ENCODE assay signal across 1 cellular context in the genomic region with DNA sequence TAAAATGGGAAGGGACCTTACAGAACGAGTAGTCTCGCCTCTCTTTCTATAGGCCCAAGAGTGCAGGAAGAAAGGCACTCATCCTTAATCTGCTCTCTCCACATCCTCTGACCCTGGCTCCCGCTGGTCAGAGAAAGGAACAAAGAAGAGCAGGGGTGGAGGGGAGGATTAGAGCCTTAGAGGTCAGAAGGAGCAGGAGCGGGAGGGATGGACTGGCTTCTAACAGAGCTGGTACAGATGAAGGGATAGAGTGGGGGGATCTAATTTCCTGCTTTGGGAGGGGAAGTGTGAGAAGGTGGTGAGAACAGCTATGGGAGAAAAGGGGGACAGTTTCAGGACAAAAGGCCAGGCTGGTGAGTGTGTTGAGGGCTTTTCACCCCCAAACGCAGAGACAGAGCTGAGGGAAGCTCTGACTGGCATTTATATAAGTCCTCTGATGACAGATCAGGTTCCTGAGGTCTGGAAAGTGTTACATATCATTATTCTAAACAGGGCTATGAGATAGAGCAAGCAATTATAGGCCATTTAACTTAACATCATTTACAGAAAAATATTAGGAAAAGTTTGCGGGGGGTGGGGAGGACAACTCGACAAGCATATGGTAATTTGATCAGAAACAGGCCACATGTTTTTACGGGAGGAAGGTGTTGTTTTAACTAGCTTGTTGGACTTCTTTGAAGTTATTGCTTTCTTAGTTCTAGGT.
TF ChIP-seq lines count a peak whose summit lies in the region.

No MANE protein-coding gene starts in this region.

TF ChIP-seq in GM23338, 12 proteins besides CTCF, POLR2A, EP300 and RAD21 (continued from another document):
- TF ChIP-seq, protein P1, sequence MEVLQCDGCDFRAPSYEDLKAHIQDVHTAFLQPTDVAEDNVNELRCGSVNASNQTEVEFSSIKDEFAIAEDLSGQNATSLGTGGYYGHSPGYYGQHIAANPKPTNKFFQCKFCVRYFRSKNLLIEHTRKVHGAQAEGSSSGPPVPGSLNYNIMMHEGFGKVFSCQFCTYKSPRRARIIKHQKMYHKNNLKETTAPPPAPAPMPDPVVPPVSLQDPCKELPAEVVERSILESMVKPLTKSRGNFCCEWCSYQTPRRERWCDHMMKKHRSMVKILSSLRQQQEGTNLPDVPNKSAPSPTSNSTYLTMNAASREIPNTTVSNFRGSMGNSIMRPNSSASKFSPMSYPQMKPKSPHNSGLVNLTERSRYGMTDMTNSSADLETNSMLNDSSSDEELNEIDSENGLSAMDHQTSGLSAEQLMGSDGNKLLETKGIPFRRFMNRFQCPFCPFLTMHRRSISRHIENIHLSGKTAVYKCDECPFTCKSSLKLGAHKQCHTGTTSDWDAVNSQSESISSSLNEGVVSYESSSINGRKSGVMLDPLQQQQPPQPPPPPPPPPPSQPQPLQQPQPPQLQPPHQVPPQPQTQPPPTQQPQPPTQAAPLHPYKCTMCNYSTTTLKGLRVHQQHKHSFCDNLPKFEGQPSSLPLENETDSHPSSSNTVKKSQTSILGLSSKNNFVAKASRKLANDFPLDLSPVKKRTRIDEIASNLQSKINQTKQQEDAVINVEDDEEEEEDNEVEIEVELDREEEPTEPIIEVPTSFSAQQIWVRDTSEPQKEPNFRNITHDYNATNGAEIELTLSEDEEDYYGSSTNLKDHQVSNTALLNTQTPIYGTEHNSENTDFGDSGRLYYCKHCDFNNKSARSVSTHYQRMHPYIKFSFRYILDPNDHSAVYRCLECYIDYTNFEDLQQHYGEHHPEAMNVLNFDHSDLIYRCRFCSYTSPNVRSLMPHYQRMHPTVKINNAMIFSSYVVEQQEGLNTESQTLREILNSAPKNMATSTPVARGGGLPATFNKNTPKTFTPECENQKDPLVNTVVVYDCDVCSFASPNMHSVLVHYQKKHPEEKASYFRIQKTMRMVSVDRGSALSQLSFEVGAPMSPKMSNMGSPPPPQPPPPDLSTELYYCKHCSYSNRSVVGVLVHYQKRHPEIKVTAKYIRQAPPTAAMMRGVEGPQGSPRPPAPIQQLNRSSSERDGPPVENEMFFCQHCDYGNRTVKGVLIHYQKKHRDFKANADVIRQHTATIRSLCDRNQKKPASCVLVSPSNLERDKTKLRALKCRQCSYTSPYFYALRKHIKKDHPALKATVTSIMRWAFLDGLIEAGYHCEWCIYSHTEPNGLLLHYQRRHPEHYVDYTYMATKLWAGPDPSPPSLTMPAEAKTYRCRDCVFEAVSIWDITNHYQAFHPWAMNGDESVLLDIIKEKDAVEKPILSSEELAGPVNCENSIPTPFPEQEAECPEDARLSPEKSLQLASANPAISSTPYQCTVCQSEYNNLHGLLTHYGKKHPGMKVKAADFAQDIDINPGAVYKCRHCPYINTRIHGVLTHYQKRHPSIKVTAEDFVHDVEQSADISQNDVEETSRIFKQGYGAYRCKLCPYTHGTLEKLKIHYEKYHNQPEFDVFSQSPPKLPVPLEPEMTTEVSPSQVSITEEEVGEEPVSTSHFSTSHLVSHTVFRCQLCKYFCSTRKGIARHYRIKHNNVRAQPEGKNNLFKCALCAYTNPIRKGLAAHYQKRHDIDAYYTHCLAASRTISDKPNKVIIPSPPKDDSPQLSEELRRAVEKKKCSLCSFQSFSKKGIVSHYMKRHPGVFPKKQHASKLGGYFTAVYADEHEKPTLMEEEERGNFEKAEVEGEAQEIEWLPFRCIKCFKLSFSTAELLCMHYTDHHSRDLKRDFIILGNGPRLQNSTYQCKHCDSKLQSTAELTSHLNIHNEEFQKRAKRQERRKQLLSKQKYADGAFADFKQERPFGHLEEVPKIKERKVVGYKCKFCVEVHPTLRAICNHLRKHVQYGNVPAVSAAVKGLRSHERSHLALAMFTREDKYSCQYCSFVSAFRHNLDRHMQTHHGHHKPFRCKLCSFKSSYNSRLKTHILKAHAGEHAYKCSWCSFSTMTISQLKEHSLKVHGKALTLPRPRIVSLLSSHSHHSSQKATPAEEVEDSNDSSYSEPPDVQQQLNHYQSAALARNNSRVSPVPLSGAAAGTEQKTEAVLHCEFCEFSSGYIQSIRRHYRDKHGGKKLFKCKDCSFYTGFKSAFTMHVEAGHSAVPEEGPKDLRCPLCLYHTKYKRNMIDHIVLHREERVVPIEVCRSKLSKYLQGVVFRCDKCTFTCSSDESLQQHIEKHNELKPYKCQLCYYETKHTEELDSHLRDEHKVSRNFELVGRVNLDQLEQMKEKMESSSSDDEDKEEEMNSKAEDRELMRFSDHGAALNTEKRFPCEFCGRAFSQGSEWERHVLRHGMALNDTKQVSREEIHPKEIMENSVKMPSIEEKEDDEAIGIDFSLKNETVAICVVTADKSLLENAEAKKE (CRISPR knock-in tag; IDR thresholded peaks at IDR 0.05) = no peak
- TF ChIP-seq CREB1 (CRISPR knock-in tag; IDR thresholded peaks at IDR 0.05; ENCODE audit: low read depth) (no peak), NANOG (IDR thresholded peaks at IDR 0.05; ENCODE audit: borderline replicate concordance) (no peak), EZH2 (IDR thresholded peaks at IDR 0.05; ENCODE audit: low read depth, unreplicated experiment) (no peak)
